In the genomic region with DNA sequence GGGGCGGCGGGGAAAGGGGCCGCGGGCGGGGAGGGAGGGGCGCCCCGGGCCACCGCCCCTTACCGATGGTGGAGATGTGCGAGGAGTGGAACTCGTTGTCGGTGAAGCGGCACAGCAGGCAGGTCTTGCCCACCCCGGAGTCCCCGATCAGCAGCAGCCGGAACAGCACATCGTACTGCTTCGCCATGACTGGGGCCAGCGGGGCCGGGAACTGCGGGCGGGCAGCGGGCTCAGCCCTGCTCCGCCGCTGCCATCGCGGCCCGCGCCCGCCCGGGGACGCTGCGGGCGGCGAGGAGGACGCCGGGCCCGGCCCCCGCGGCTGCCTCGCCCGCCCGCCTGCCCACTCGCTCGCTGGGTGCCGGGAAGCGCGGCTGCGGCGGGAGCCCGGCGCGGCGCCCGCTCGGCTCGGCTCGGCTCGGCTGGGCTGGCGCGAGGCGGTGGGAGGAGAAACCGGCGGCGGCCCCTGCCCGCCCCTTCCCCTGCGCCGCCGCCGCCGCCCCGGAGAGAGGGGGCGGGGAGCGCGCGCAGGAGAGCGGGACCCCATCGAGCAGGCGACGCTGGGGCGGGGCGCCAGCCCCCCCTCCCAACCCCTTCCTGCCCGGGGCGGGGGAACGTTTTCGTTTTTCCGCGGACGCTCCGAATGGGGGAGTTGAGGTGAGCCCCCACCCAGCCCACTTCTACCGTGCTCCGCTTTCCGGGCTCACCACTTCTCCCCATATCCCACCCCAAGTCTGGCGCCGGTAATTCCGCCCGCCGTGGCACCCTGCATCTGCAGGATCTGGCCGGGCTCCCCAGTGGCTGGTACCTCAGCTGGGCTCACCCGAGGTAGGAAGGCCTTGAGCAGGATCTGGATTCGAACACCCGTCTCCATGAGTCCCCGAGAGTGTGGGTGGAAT, we compare ENCODE assay signal across 8 cellular contexts. TPM values are rescaled to one million over a fixed set of nuclear protein-coding genes. Genes with fewer than 3 reads are reported as not detected.
DNase-seq lines count a peak whose midpoint lies in the region; ATAC-seq and TF ChIP-seq lines count a peak whose summit lies in the region.

TSS of gene RAB15 (minus strand) at position 447 of the 896 bp plus-strand sequence. CDS start at position 187, 260 bp downstream.

- H3K36me3 Mint-ChIP-seq in T-cell = no peaks in the 10 kb centered on the region
- H3K36me3 Mint-ChIP-seq in MCF 10A (ENCODE audit: insufficient read depth, unreplicated experiment) = no peaks in the 10 kb centered on the region

- no peaks in the 10 kb centered on the region for H3K27me3 Mint-ChIP-seq in T-cell
- peaks cover 4% of the 10 kb centered on the region for H3K27me3 Mint-ChIP-seq in MCF 10A (ENCODE audit: insufficient read depth, unreplicated experiment)

- peaks cover 28% of the 10 kb centered on the region for H3K4me1 ChIP-seq in DND-41 (ENCODE audit: insufficient read depth, low read length)
- no peaks in the 10 kb centered on the region for H3K4me1 ChIP-seq in smooth muscle cell (ENCODE audit: low read depth)

- POLR2A ChIA-PET in T-cell (lab: Charles Lee) (interaction anchor here in 1 of 2 donors (0.7 kb wide), 1 partner anchor 9 kb away, joined by 10 read pairs; no protein-coding TSS in a partner anchor), MCF 10A (lab: Yijun Ruan, JAX) (interaction anchor here (0.6 kb wide), 1 partner anchor 21 kb away, joined by 4 read pairs; no protein-coding TSS in a partner anchor)

- H4K20me1 ChIP-seq in DND-41 (ENCODE audit: insufficient read depth, low read length) (peaks cover 7% of the 10 kb centered on the region; the same call in 1 of the 2 replicates), smooth muscle cell (ENCODE audit: low read depth) (peaks cover 13% of the 10 kb centered on the region)

- no peak for TF ChIP-seq CTCF in DND-41 (IDR thresholded peaks at IDR 0.05; ENCODE audit: borderline replicate concordance, extremely low read depth, low read length, poor library complexity, severe bottlenecking)
- TF ChIP-seq CTCF in MCF 10A (IDR thresholded peaks at IDR 0.05; ENCODE audit: unreplicated experiment) = no peak
- no peak for TF ChIP-seq CTCF in smooth muscle cell (IDR thresholded peaks at IDR 0.05; ENCODE audit: borderline replicate concordance, insufficient read depth, poor library complexity, severe bottlenecking)

- peak within 1 kb of the TSS; percentile 50 to 64 for H3K4me3 ChIP-seq in DND-41 (ENCODE audit: low read depth in 1 of 2, low read length in 2 of 2)
- peak within 1 kb of the TSS; percentile 80 for H3K4me3 ChIP-seq in smooth muscle cell

- H3K27ac ChIP-seq in DND-41 (ENCODE audit: low read length) (peak within 1 kb of the TSS; percentile 57), smooth muscle cell (ENCODE audit: low read depth) (no peak within 1 kb of the TSS)

- H2AFZ ChIP-seq in DND-41 (ENCODE audit: low read depth, low read length) (peak within 1 kb of the TSS; percentile 92), smooth muscle cell (ENCODE audit: low read depth) (peak within 1 kb of the TSS; percentile 77)

- H3K4me3 Mint-ChIP-seq in T-cell (peak within 1 kb of the TSS; percentile 79 to 88 (median 83)), MCF 10A (ENCODE audit: unreplicated experiment) (peak within 1 kb of the TSS; percentile 69)

- ATAC-seq in DND-41 (ENCODE audit: insufficient read depth, low read depth) (peak; percentile 90), HG02884 (IDR thresholded peaks at IDR 0.05; ENCODE audit: unreplicated experiment) (peak; percentile 44), T-cell (replicated peaks in 1 of 4) (peak; percentile 72 to 76 (median 74))

- peak; percentile 71 for DNase-seq in DND-41
- peak in 30 of 34 experiments; percentile 2 to 44 (median 28) for DNase-seq in T-cell
- DNase-seq in MCF 10A (ENCODE audit: unreplicated experiment) = no peak
- peak; percentile 61 for DNase-seq in iPS-NIHi7 (ENCODE audit: extremely low spot score)
- DNase-seq in smooth muscle cell (lab: John Stamatoyannopoulos, UW; ENCODE audit: unreplicated experiment) = peak; percentile 25
- no peak for DNase-seq in AML-193 (lab: John Stamatoyannopoulos, UW)
- no peak for DNase-seq in NCI-H226

- H3K27ac Mint-ChIP-seq in T-cell (peak within 1 kb of the TSS; percentile 27 to 53), MCF 10A (ENCODE audit: low read depth, unreplicated experiment) (no peak within 1 kb of the TSS)

- no peaks in the 10 kb centered on the region for H3K36me3 ChIP-seq in DND-41 (ENCODE audit: insufficient read depth, low read length)
- no peaks in the 10 kb centered on the region for H3K36me3 ChIP-seq in smooth muscle cell (ENCODE audit: low read depth)

- H3K9ac ChIP-seq in DND-41 (ENCODE audit: low read depth, low read length) = peak within 1 kb of the TSS; percentile 68
- peak within 1 kb of the TSS; percentile 34 for H3K9ac ChIP-seq in smooth muscle cell (ENCODE audit: low read depth)

- H3K4me2 ChIP-seq in DND-41 (ENCODE audit: insufficient read depth, low read length) (peak within 1 kb of the TSS; percentile 84), smooth muscle cell (peak within 1 kb of the TSS; percentile 98)

- H3K9me3 ChIP-seq in DND-41 (ENCODE audit: insufficient read depth, low read length, severe bottlenecking) (no peaks in the 10 kb centered on the region), smooth muscle cell (replicated peaks; ENCODE audit: low read depth) (no peaks in the 10 kb centered on the region)

- intact Hi-C loops in MCF 10A (cut with micrococcal nuclease) = no loop called here

- no peaks in the 10 kb centered on the region for H3F3A ChIP-seq in smooth muscle cell (ENCODE audit: low read depth)

- H3K9me3 Mint-ChIP-seq in T-cell = no peaks in the 10 kb centered on the region
- no peaks in the 10 kb centered on the region for H3K9me3 Mint-ChIP-seq in MCF 10A (ENCODE audit: unreplicated experiment)

- H3K79me2 ChIP-seq in DND-41 (ENCODE audit: insufficient read depth, low read length) (no peaks in the 10 kb centered on the region), smooth muscle cell (ENCODE audit: low read depth) (no peaks in the 10 kb centered on the region)

- whole genome bisulfite sequencing in smooth muscle cell (ENCODE audit: low lambda C conversion rate) = 3% methylated on average over 47 of the region's 103 CpGs

- CTCF ChIA-PET in T-cell (lab: Charles Lee) (interaction anchor here in 1 of 2 donors (0.7 kb wide), 1 partner anchor 629 kb away, joined by 9 read pairs; no protein-coding TSS in a partner anchor), MCF 10A (lab: Yijun Ruan, JAX) (interaction anchor here (1.8 kb wide), 1 partner anchor 14 kb away, joined by 7 read pairs; no protein-coding TSS in a partner anchor)

- H3K27me3 ChIP-seq in DND-41 (ENCODE audit: insufficient read depth, low read length, poor library complexity) (no peaks in the 10 kb centered on the region), smooth muscle cell (ENCODE audit: low read depth) (no peaks in the 10 kb centered on the region)

- no TSS peak for BruUV-seq in MCF 10A (replicated peaks; lab: Mats Ljungman, UMichigan)

- peaks cover 22 to 26% (median 25%) of the 10 kb centered on the region in 3 donors for H3K4me1 Mint-ChIP-seq in T-cell
- H3K4me1 Mint-ChIP-seq in MCF 10A (ENCODE audit: insufficient read depth, unreplicated experiment) = no peaks in the 10 kb centered on the region

RNA-seq across cellular contexts. Expression of gene RAB15, which starts in this region (rescaled TPM):
- total RNA-seq in T-cell = 1 to 10 TPM; 3.9 to 9.7 (median 4.3) TPM
- total RNA-seq in MCF 10A (2022) = 0.28 and 0.66 TPM in 2 replicates
- total RNA-seq in smooth muscle cell = 7.1 and 10.3 TPM in 2 replicates
- 7.7 and 16.7 TPM in 2 replicates for polyA plus RNA-seq in smooth muscle cell

Comparison
In these comparisons a context has a peak if more than half of its experiments do, and no peak if none do; other contexts are left out.
1. DNase-seq: peak in DND-41 (single experiment), T-cell (30 of 34), iPS-NIHi7 (single experiment) and smooth muscle cell (single experiment); none in MCF 10A (single experiment), AML-193 (0 of 2) and NCI-H226 (single experiment).
2. Peak in every context shown above with its lines, with median percentiles within 50 percentile points of each other: ATAC-seq.